Comparison of ENCODE assay signal across 10 cellular contexts in the genomic region with DNA sequence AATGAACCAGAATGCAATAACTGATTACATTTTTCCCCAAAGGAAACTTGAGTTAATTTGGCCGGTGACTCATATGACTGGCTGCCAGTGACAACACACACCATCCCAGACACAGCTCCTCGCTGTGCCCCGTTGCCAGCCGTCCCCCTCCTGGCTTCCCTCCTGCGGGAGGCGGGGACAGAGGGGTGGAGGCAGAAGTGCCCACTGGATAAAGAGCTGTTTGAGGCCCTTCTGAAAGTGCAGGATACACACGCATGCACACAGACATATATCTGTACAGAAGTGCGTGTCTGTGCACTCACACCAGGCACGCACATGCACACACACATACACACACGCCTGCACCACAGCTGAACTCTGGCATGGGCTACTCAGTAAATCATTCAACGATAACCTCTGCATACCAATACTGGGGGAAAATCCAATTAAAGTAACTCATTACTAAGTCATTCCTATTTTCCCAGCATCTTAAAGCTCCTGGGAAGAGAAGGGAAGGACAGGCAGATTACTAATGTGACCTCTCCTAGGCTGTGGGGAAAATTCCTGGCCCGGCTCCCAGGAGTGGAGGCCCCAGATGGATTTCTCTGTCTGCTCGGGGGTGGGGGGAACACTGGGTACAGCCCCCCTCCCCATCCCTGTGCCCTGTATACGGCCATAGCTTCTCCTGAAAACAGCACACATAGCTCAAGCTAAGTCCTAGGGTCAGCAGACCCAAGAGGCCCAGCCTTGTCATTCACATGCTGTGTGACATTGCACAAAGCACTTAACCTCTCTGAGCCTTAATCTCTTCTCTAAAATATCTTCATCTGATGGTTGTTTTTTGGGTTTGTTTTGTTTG. TPM values are rescaled to one million over a fixed set of nuclear protein-coding genes. Genes with fewer than 3 reads are reported as not detected.
DNase-seq lines count a peak whose midpoint lies in the region; ATAC-seq and TF ChIP-seq lines count a peak whose summit lies in the region.
"Had no signal": no experiment of that assay in that cellular context is flagged by ENCODE, and none has a peak within 500 bp of the region (broad histone marks: within the 10 kb centered on the region; RNA-seq: fewer than 3 reads in every experiment).

No MANE protein-coding gene starts in this region.

- H3K27ac ChIP-seq in dorsolateral prefrontal cortex (no peak overlapping the region), mesenchymal stem cell (ENCODE audit: low read length, poor library complexity, severe bottlenecking) (peak overlapping the region; percentile 83), neuronal stem cell (replicated peaks; ENCODE audit: low read length) (no peak overlapping the region)

- no peak for TF ChIP-seq POLR2A in NB4 (IDR thresholded peaks at IDR 0.05; ENCODE audit: extremely low read depth, insufficient read length)

- H3K23ac ChIP-seq in mesenchymal stem cell (ENCODE audit: low read length in 2 of 2) (no peak overlapping the region), neuronal stem cell (ENCODE audit: low read depth, low read length, poor library complexity) (no peak overlapping the region)

- H3K36me3 ChIP-seq in mesenchymal stem cell (ENCODE audit: control insufficient read depth in 1 of 2, insufficient read depth in 2 of 2, low read depth in 1 of 2, low read length in 2 of 2) (no peaks in the 10 kb centered on the region), neuronal stem cell (replicated peaks in 1 of 2; ENCODE audit: control insufficient read depth in 2 of 2, insufficient read depth in 2 of 2, low read length in 2 of 2) (no peaks in the 10 kb centered on the region)

- H3K4me2 ChIP-seq in mesenchymal stem cell (ENCODE audit: low read length, poor library complexity, severe bottlenecking) (peak overlapping the region; percentile 67), neuronal stem cell (ENCODE audit: insufficient read depth, low read length, poor library complexity, severe bottlenecking) (no peak overlapping the region)

- H4K8ac ChIP-seq in mesenchymal stem cell (ENCODE audit: low read length) (peak overlapping the region; percentile 47), neuronal stem cell (ENCODE audit: low read depth, low read length) (no peak overlapping the region)

- CTCF ChIA-PET in AG04449 (lab: Yijun Ruan, JAX) = interaction anchor here (0.8 to 3.2 kb wide), 9 partner anchors 10 to 591 kb away, joined by 3 to 12 read pairs (median 4); no protein-coding TSS in a partner anchor

- H3K79me1 ChIP-seq in mesenchymal stem cell (replicated peaks; ENCODE audit: low read length, poor library complexity, severe bottlenecking) = no peaks in the 10 kb centered on the region
- no peaks in the 10 kb centered on the region for H3K79me1 ChIP-seq in neuronal stem cell (ENCODE audit: low read depth, low read length)

- H3K4me1 Mint-ChIP-seq in natural killer cell = no peaks in the 10 kb centered on the region

- POLR2A ChIA-PET in AG04449 (lab: Yijun Ruan, JAX) = interaction anchor here (0.5 to 1.4 kb wide), 3 partner anchors 11 to 175 kb away, joined by 3 to 4 read pairs (median 3); no protein-coding TSS in a partner anchor

- DNase-seq in AG04449 (ENCODE audit: low read depth, low spot score) (peak; percentile 57), NB4 (ENCODE audit: low read depth) (peak; percentile 61), dorsolateral prefrontal cortex (peak in 7 of 10 donors; percentile 30 to 79 (median 64)), mesenchymal stem cell (peak; percentile 82), natural killer cell (no peak), neuronal stem cell (ENCODE audit: low spot score) (no peak)
- no peak for DNase-seq in activated naive CD4-positive, alpha-beta T cell (lab: John Stamatoyannopoulos, UW)
- DNase-seq: activated T-cell treated with anti-CD3 and anti-CD28 coated beads, Interleukin-2, amount 50 U/mL, for 4 hours; COR-L47 had no signal

- no peak overlapping the region for H3K14ac ChIP-seq in mesenchymal stem cell (ENCODE audit: low read length in 2 of 2)
- H3K14ac ChIP-seq in neuronal stem cell (ENCODE audit: low read length) = no peak overlapping the region

- H2BK5ac ChIP-seq in mesenchymal stem cell (ENCODE audit: low read depth, low read length, poor library complexity, severe bottlenecking) (no peak overlapping the region), neuronal stem cell (ENCODE audit: low read length) (no peak overlapping the region)

- H3K4me1 ChIP-seq in mesenchymal stem cell (ENCODE audit: control insufficient read depth, insufficient read depth, low read depth, low read length) = peaks cover 25% of the 10 kb centered on the region
- peaks cover 0 to 2% of the 10 kb centered on the region in 2 donors for H3K4me1 ChIP-seq in neuronal stem cell (ENCODE audit: control insufficient read depth in 2 of 2, insufficient read depth in 1 of 2, low read depth in 1 of 2, low read length in 2 of 2)

- TF ChIP-seq CTCF in AG04449 (IDR thresholded peaks at IDR 0.05; ENCODE audit: insufficient read depth, low read length, missing control alignments) = no peak
- no peak for TF ChIP-seq CTCF in NB4 (IDR thresholded peaks at IDR 0.05; ENCODE audit: low read depth, low read length)
- no peak for TF ChIP-seq CTCF in dorsolateral prefrontal cortex (IDR thresholded peaks at IDR 0.05 in 54 of 56, conservative IDR thresholded peaks at IDR 0.05 in 2 of 56; ENCODE audit: low read depth in 1 of 56, partially characterized antibody in 56 of 56)
- TF ChIP-seq CTCF in natural killer cell (IDR thresholded peaks at IDR 0.05) = no peak

- peak overlapping the region; percentile 50 for H4K91ac ChIP-seq in mesenchymal stem cell (ENCODE audit: low read length)
- no peak overlapping the region for H4K91ac ChIP-seq in neuronal stem cell (ENCODE audit: low read depth, low read length, poor library complexity)

- ATAC-seq in HG02970 (IDR thresholded peaks at IDR 0.05; ENCODE audit: low FRiP score, unreplicated experiment) = no peak
- no peak for ATAC-seq in natural killer cell
- ATAC-seq: activated T-cell treated with anti-CD3 and anti-CD28 coated beads, Interleukin-2, amount 50 U/mL, for 4 hours had no signal

- H2BK12ac ChIP-seq in mesenchymal stem cell (ENCODE audit: low read length in 2 of 2) (no peak overlapping the region), neuronal stem cell (ENCODE audit: low read length) (no peak overlapping the region)

- no peaks in the 10 kb centered on the region for H3K27me3 Mint-ChIP-seq in natural killer cell (ENCODE audit: low read depth in 2 of 2)

- no peak overlapping the region for H3K9ac ChIP-seq in mesenchymal stem cell (ENCODE audit: low read length)
- no peak overlapping the region for H3K9ac ChIP-seq in neuronal stem cell (ENCODE audit: low read depth, low read length, poor library complexity)

- no peaks in the 10 kb centered on the region for H3K27me3 ChIP-seq in dorsolateral prefrontal cortex
- H3K27me3 ChIP-seq in mesenchymal stem cell (ENCODE audit: control insufficient read depth in 1 of 2, insufficient read depth in 1 of 2, low read length in 2 of 2) = peaks cover 0 to 32% of the 10 kb centered on the region in 2 experiments
- H3K27me3 ChIP-seq in neuronal stem cell (ENCODE audit: control insufficient read depth in 3 of 3, insufficient read depth in 3 of 3, low read depth in 1 of 3, low read length in 3 of 3) = peaks cover 0 to 3% (median 0%) of the 10 kb centered on the region in 3 experiments

- H2AFZ ChIP-seq in mesenchymal stem cell (ENCODE audit: low read depth, low read length) = no peak overlapping the region
- H2AFZ ChIP-seq in neuronal stem cell (ENCODE audit: low read length) = no peak overlapping the region

- H3K4me3 Mint-ChIP-seq in natural killer cell = no peak overlapping the region
- H3K4me3 Mint-ChIP-seq: activated T-cell treated with anti-CD3 and anti-CD28 coated beads, Interleukin-2, amount 50 U/mL, for 4 hours had no signal

- no peak overlapping the region for H2BK120ac ChIP-seq in mesenchymal stem cell (ENCODE audit: low read depth, low read length)
- H2BK120ac ChIP-seq in neuronal stem cell (ENCODE audit: low read depth, low read length) = no peak overlapping the region

- H3K4ac ChIP-seq in mesenchymal stem cell (ENCODE audit: low read depth in 1 of 2, low read length in 2 of 2) = no peak overlapping the region
- H3K4ac ChIP-seq in neuronal stem cell (ENCODE audit: low read length) = no peak overlapping the region

- H3K18ac ChIP-seq in mesenchymal stem cell (ENCODE audit: low read depth in 1 of 2, low read length in 2 of 2) (peak overlapping the region; percentile 19 to 63), neuronal stem cell (ENCODE audit: low read length) (no peak overlapping the region)

- no peak overlapping the region for H3K27ac Mint-ChIP-seq in natural killer cell

- 44% methylated on average over 12 of the region's 14 CpGs for WGBS in mesenchymal stem cell
- no CpG with 5 or more reads among the region's 14 CpGs for WGBS in neuronal stem cell (ENCODE audit: extremely low coverage in 2 of 2, insufficient read length in 2 of 2, insufficient replicate concordance in 1 of 2), 2 donors

- no peaks in the 10 kb centered on the region for H3K36me3 Mint-ChIP-seq in natural killer cell

- H3K9me3 Mint-ChIP-seq in natural killer cell = no peaks in the 10 kb centered on the region
- H3K9me3 Mint-ChIP-seq: activated T-cell treated with anti-CD3 and anti-CD28 coated beads, Interleukin-2, amount 50 U/mL, for 4 hours had no signal

- H2BK15ac ChIP-seq in mesenchymal stem cell (ENCODE audit: low read depth, poor library complexity, severe bottlenecking) = no peak overlapping the region
- no peak overlapping the region for H2BK15ac ChIP-seq in neuronal stem cell (ENCODE audit: low read length)

- intact Hi-C loops in dorsolateral prefrontal cortex (cut with DNase I) (loop anchor here in 1 of 2 donors (10.0 kb wide), 1 partner anchor 553 kb away; no protein-coding TSS in a partner anchor), natural killer cell (cut with micrococcal nuclease) (no loop called here)

- H3K4me3 ChIP-seq in AG04449 (ENCODE audit: low read depth, low read length) (no peak overlapping the region; the same call in 1 of the 2 replicates), NB4 (ENCODE audit: low read depth, low read length) (no peak overlapping the region), dorsolateral prefrontal cortex (peak overlapping the region in 2 of 59 donors; percentile 3 to 27), mesenchymal stem cell (ENCODE audit: insufficient read depth in 1 of 2, low read depth in 1 of 2, low read length in 2 of 2) (peak overlapping the region in 1 of 2 experiments; percentile 0), neuronal stem cell (ENCODE audit: low read length in 2 of 2) (no peak overlapping the region)

- no peaks in the 10 kb centered on the region for H3K9me3 ChIP-seq in mesenchymal stem cell (ENCODE audit: control insufficient read depth, low read length)
- no peaks in the 10 kb centered on the region for H3K9me3 ChIP-seq in neuronal stem cell (replicated peaks in 1 of 2; ENCODE audit: control insufficient read depth in 2 of 2, insufficient read depth in 1 of 2, low read depth in 1 of 2, low read length in 2 of 2)

- H2AK5ac ChIP-seq in mesenchymal stem cell (ENCODE audit: low read length, severe bottlenecking) = no peak overlapping the region
- H2AK5ac ChIP-seq in neuronal stem cell (ENCODE audit: low read depth, low read length) = no peak overlapping the region

RNA-seq across cellular contexts. Expression of gene MYL10, which starts 52.3 kb away (rescaled TPM):
- total RNA-seq in dorsolateral prefrontal cortex (not detected), natural killer cell (not detected)
- not detected for polyA plus RNA-seq in mesenchymal stem cell (2013, experiment 1 of 2)
- not detected for polyA plus RNA-seq in mesenchymal stem cell (2013, experiment 2 of 2)
- polyA plus RNA-seq in neuronal stem cell (2013, experiment 1 of 2) = not detected
- not detected for polyA plus RNA-seq in neuronal stem cell (2013, experiment 2 of 2)
- total RNA-seq: activated T-cell treated with anti-CD3 and anti-CD28 coated beads, Interleukin-2, amount 50 U/mL, for 4 hours had no signal

Comparison
In these comparisons a context has a peak if more than half of its experiments do, and no peak if none do; other contexts are left out.
1. DNase-seq: peak in AG04449 (single experiment), NB4 (single experiment), dorsolateral prefrontal cortex (7 of 10) and mesenchymal stem cell (single experiment); none in activated naive CD4-positive, alpha-beta T cell (0 of 4), natural killer cell (single experiment) and neuronal stem cell (single experiment).